In the genomic region with DNA sequence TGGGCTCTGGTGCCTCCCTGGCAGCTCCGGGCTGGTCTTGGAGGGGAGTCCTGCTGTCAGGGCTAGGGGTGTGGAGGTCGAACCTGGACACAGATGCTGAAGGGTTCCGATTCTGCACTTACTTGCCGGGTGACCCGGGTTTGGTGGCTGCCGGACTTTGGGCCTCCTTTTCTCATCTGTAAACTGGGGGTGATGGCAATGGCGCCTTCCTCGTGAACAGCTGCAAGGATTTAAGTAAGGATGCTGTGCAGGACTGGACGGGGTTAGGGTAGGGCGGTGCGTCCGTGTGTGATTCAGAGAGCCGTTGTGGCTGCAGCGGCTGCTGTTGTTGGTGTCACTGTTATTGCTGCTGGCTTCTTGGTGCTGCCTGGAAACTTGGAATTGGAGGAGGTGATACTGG, we compare ENCODE assay signal across 18 cellular contexts. TPM values are rescaled to one million over a fixed set of nuclear protein-coding genes. Genes with fewer than 3 reads are reported as not detected.
DNase-seq lines count a peak whose midpoint lies in the region; ATAC-seq, FAIRE-seq and TF ChIP-seq lines count a peak whose summit lies in the region.
"Had no signal": no experiment of that assay in that cellular context is flagged by ENCODE, and none has a peak within 500 bp of the region (broad histone marks: within the 10 kb centered on the region; RNA-seq: fewer than 3 reads in every experiment).

No MANE protein-coding gene starts in this region.

- no peak overlapping the region for H3K9ac ChIP-seq in BLaER1

- no peaks in the 10 kb centered on the region for H3K36me3 Mint-ChIP-seq in activated CD4-positive, alpha-beta memory T cell treated with anti-CD3 and anti-CD28 coated beads, Interleukin-2, amount 10 ng/mL, durations not matched to agents 7 days and 5 days (ENCODE audit: low read depth)
- H3K36me3 Mint-ChIP-seq: activated CD4-positive, alpha-beta memory T cell treated with anti-CD3 and anti-CD28 coated beads for 36 hours; CD4-positive, CD25-positive, alpha-beta regulatory T cell had no signal

- H3K4me3 Mint-ChIP-seq in activated CD4-positive, alpha-beta memory T cell treated with anti-CD3 and anti-CD28 coated beads, Interleukin-2, amount 10 ng/mL, durations not matched to agents 7 days and 5 days = no peak overlapping the region
- H3K4me3 Mint-ChIP-seq: activated CD4-positive, alpha-beta memory T cell treated with anti-CD3 and anti-CD28 coated beads for 36 hours had no signal

- no peak for FAIRE-seq in pancreas (lab: Jason Lieb, UNC)
- FAIRE-seq: astrocyte had no signal

- H3K27ac ChIP-seq in BLaER1 = peak overlapping the region; percentile 36
- H3K27ac ChIP-seq in WERI-Rb-1 = peak overlapping the region; percentile 20; the same call in 1 of the 2 replicates
- peak overlapping the region in 3 of 4 donors; percentile 57 to 91 (median 89) for H3K27ac ChIP-seq in pancreas
- H3K27ac ChIP-seq: suprapubic skin had no signal

- no peak overlapping the region for H3K4me3 ChIP-seq in BLaER1
- no peak overlapping the region for H3K4me3 ChIP-seq in WERI-Rb-1 (ENCODE audit: low read depth, low read length)
- H3K4me3 ChIP-seq in epithelial cell of proximal tubule (ENCODE audit: low read depth, low read length) = peak overlapping the region; percentile 69
- peak overlapping the region; percentile 3 to 58 (median 39) for H3K4me3 ChIP-seq in pancreas
- H3K4me3 ChIP-seq: mucosa of descending colon, suprapubic skin had no signal

- TF ChIP-seq CTCF in WERI-Rb-1 (IDR thresholded peaks at IDR 0.05; ENCODE audit: low read depth, low read length) (no peak), epithelial cell of proximal tubule (conservative IDR thresholded peaks at IDR 0.05; ENCODE audit: low read depth, low read length) (no peak), pancreas (IDR thresholded peaks at IDR 0.05) (no peak)

- no peak overlapping the region for H3K27ac Mint-ChIP-seq in activated CD4-positive, alpha-beta memory T cell treated with anti-CD3 and anti-CD28 coated beads, Interleukin-2, amount 10 ng/mL, durations not matched to agents 7 days and 5 days

- H3K9me3 Mint-ChIP-seq in activated CD4-positive, alpha-beta memory T cell treated with anti-CD3 and anti-CD28 coated beads, Interleukin-2, amount 10 ng/mL, durations not matched to agents 7 days and 5 days = no peaks in the 10 kb centered on the region
- H3K9me3 Mint-ChIP-seq: activated CD4-positive, alpha-beta memory T cell treated with anti-CD3 and anti-CD28 coated beads for 36 hours had no signal

- H3K4me1 Mint-ChIP-seq in activated CD4-positive, alpha-beta memory T cell treated with anti-CD3 and anti-CD28 coated beads, Interleukin-2, amount 10 ng/mL, durations not matched to agents 7 days and 5 days = peaks cover 28% of the 10 kb centered on the region

- POLR2A ChIA-PET in activated CD4-positive, alpha-beta memory T cell treated with anti-CD3 and anti-CD28 coated beads, Interleukin-2, amount 10 ng/mL, durations not matched to agents 7 days and 5 days (lab: Charles Lee) = interaction anchor here (1.7 kb wide), 1 partner anchor 98 kb away, joined by 4 read pairs; no protein-coding TSS in a partner anchor

- no peaks in the 10 kb centered on the region for H3K27me3 ChIP-seq in BLaER1
- no peaks in the 10 kb centered on the region for H3K27me3 ChIP-seq in WERI-Rb-1 (ENCODE audit: insufficient read depth, low read depth, severe bottlenecking)
- no peaks in the 10 kb centered on the region for H3K27me3 ChIP-seq in pancreas

- DNase-seq in WERI-Rb-1 = no peak
- no peak for DNase-seq in epithelial cell of proximal tubule (ENCODE audit: low read depth)
- peak in 2 of 6 donors; percentile 40 to 48 for DNase-seq in pancreas
- no peak for DNase-seq in activated CD4-positive, alpha-beta memory T cell treated with anti-CD3 and anti-CD28 coated beads, Interleukin-2, amount 10 ng/mL, durations not matched to agents 7 days and 5 days
- no peak for DNase-seq in NCI-H2171 (lab: John Stamatoyannopoulos, UW)
- DNase-seq: NCI-H187, SIG-M5 had no signal

- H3K4me1 ChIP-seq in BLaER1 = peaks cover 100% of the 10 kb centered on the region
- peaks cover 9 to 40% (median 13%) of the 10 kb centered on the region in 3 donors for H3K4me1 ChIP-seq in pancreas

- intact Hi-C loops in pancreas (cut with DNase I) = no loop called here

- H3K4me2 ChIP-seq in BLaER1 = peak overlapping the region; percentile 77

- CTCF ChIA-PET in activated CD4-positive, alpha-beta memory T cell treated with anti-CD3 and anti-CD28 coated beads, Interleukin-2, amount 10 ng/mL, durations not matched to agents 7 days and 5 days (lab: Charles Lee) = interaction anchor here (0.7 to 2.8 kb wide), 20 partner anchors 9 to 807 kb away, joined by 3 to 11 read pairs (median 4); partner anchors contain the start of genes SCN1B and ZNF792

- H3K36me3 ChIP-seq in BLaER1 (no peaks in the 10 kb centered on the region), WERI-Rb-1 (peaks cover 42% of the 10 kb centered on the region), pancreas (no peaks in the 10 kb centered on the region)
- H3K36me3 ChIP-seq: suprapubic skin had no signal

- no peaks in the 10 kb centered on the region for H4K20me1 ChIP-seq in BLaER1

- 45 to 46% methylated on average over 14 of the region's 14 CpGs for WGBS in pancreas, 2 donors

- ATAC-seq in pancreas (no peak), GM21381 (IDR thresholded peaks at IDR 0.05; ENCODE audit: unreplicated experiment) (no peak), HG03139 (IDR thresholded peaks at IDR 0.05; ENCODE audit: unreplicated experiment) (no peak)
- ATAC-seq: PC-3 had no signal

- peaks cover 9% of the 10 kb centered on the region for H3K27me3 Mint-ChIP-seq in activated CD4-positive, alpha-beta memory T cell treated with anti-CD3 and anti-CD28 coated beads, Interleukin-2, amount 10 ng/mL, durations not matched to agents 7 days and 5 days

- no peaks in the 10 kb centered on the region for H3K9me3 ChIP-seq in BLaER1
- no peaks in the 10 kb centered on the region for H3K9me3 ChIP-seq in WERI-Rb-1 (ENCODE audit: severe bottlenecking)
- no peaks in the 10 kb centered on the region for H3K9me3 ChIP-seq in pancreas
- H3K9me3 ChIP-seq: mucosa of descending colon, suprapubic skin had no signal

RNA-seq across cellular contexts. Expression of gene HPN, which starts 2.4 kb away (rescaled TPM):
- total RNA-seq in epithelial cell of proximal tubule = 2.0 TPM in 1 of 2 replicates, not detected in the other
- 100 to 1,000 TPM in 4 of 6 donors, 10 to 100 TPM in 2; 93.0 to 146 (median 118) TPM for total RNA-seq in pancreas
- polyA plus RNA-seq in pancreas = 100 to 1,000 TPM; 208 to 238 TPM
- total RNA-seq in activated CD4-positive, alpha-beta memory T cell treated with anti-CD3 and anti-CD28 coated beads, Interleukin-2, amount 10 ng/mL, durations not matched to agents 7 days and 5 days = not detected
- total RNA-seq: CD4-positive, CD25-positive, alpha-beta regulatory T cell; chondrocyte; G401 had no signal

RNA-seq across cellular contexts. Expression of gene SCN1B, which starts 13.6 kb away (rescaled TPM):
- total RNA-seq in epithelial cell of proximal tubule (1.3 and 1.5 TPM in 2 replicates), pancreas (10 to 100 TPM in 1 of 6 donors, 1 to 10 TPM in 5; 2.9 to 11.0 (median 4.4) TPM)
- 10 to 100 TPM; 14.0 to 15.1 TPM for polyA plus RNA-seq in pancreas
- under 1 TPM; 0.43 to 0.50 TPM for total RNA-seq in activated CD4-positive, alpha-beta memory T cell treated with anti-CD3 and anti-CD28 coated beads, Interleukin-2, amount 10 ng/mL, durations not matched to agents 7 days and 5 days

RNA-seq across cellular contexts. Expression of gene GRAMD1A, which starts 43.8 kb away (rescaled TPM):
- total RNA-seq in epithelial cell of proximal tubule (55.0 and 67.7 TPM in 2 replicates), pancreas (10 to 100 TPM; 47.3 to 97.2 (median 87.4) TPM)
- polyA plus RNA-seq in pancreas = 100 to 1,000 TPM in 1 of 2 donors, 10 to 100 TPM in 1; 49.7 to 137 TPM
- 100 to 1,000 TPM in 1 of 2 experiments, 10 to 100 TPM in 1; 98.2 to 106 TPM for total RNA-seq in activated CD4-positive, alpha-beta memory T cell treated with anti-CD3 and anti-CD28 coated beads, Interleukin-2, amount 10 ng/mL, durations not matched to agents 7 days and 5 days

Comparison
In these comparisons a context has a peak if more than half of its experiments do, and no peak if none do; other contexts are left out.
1. H3K27ac ChIP-seq: peak in every context shown above with its lines; median percentile 89 in pancreas; 36 in BLaER1; 20 in WERI-Rb-1.
2. H3K4me3 ChIP-seq: peak in epithelial cell of proximal tubule (single experiment) and pancreas (4 of 4); none in BLaER1 (single experiment) and WERI-Rb-1 (single experiment).
3. RNA of gene HPN, which starts 2.4 kb away (total RNA-seq): 93.0 to 146 TPM in pancreas; 2.0 TPM in epithelial cell of proximal tubule and not detected in activated CD4-positive, alpha-beta memory T cell treated with anti-CD3 and anti-CD28 coated beads, Interleukin-2, amount 10 ng/mL, durations not matched to agents 7 days and 5 days; every median in the first group is over 10 times any median in the second.